8 cellular contexts compared by ENCODE assay signal in the genomic region with DNA sequence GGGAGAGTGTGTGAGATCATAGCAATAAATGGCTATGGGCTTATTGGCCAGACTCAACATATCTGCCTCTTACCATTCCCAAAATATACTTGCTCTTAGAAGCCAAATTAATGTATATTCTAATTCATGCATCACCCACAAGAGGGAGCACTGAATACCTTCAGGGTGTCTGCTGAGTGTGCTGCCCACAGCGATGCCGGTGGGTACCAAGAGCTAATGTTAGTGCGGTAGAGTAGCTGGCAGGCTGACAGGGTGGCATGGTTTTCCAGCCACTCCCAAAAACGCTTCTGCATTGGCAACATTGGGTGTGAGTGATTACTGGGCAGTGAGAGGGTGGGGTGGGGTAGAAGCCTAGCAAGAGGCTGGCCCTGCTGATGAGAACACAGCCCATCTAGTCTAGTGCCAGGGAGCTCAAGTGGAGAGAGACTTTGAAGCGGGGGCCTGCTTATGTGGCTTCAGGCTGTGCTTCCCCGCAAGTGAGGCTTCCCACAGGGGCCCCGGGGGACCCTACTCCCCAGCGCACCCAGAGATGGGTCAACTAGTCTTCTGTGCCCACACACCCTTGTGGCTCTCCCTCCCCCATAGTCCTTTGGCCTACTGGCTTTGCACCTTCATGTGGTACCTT. TPM values are rescaled to one million over a fixed set of nuclear protein-coding genes. Genes with fewer than 3 reads are reported as not detected.
A peak's percentile ranks its signal among the peaks of the same experiment; 100 is the strongest.
DNase-seq lines count a peak whose midpoint lies in the region; ATAC-seq and TF ChIP-seq lines count a peak whose summit lies in the region.

No MANE protein-coding gene starts in this region.

- no peak overlapping the region for H3K27ac ChIP-seq in BLaER1 treated with 17β-estradiol and CSF1 and Interleukin-3, amounts not matched to agents 10 nM and 100 nM
- no peak overlapping the region for H3K27ac ChIP-seq in GM23248
- H3K27ac ChIP-seq in OCI-LY1 (ENCODE audit: low read depth, low read length, poor library complexity, severe bottlenecking) = no peak overlapping the region
- H3K27ac ChIP-seq in caudate nucleus (ENCODE audit: low read depth, low read length) = no peak overlapping the region

- DNase-seq in GM23248 (peak; percentile 37), fibroblast of villous mesenchyme (ENCODE audit: low read depth) (peak; percentile 7), caudate nucleus (lab: John Stamatoyannopoulos, UW) (no peak)
- no peak for DNase-seq in activated CD8-positive, alpha-beta memory T cell treated with anti-CD3 and anti-CD28 coated beads, Interleukin-2, amount 10 ng/mL, durations not matched to agents 7 days and 5 days
- DNase-seq in activated naive CD4-positive, alpha-beta T cell treated with anti-CD3 and anti-CD28 coated beads, Interleukin-2, amount 10 ng/mL, durations not matched to agents 7 days and 5 days = no peak

- no peaks in the 10 kb centered on the region for H3K36me3 ChIP-seq in BLaER1 treated with 17β-estradiol and CSF1 and Interleukin-3, amounts not matched to agents 10 nM and 100 nM
- H3K36me3 ChIP-seq in GM23248 (ENCODE audit: low read depth) = no peaks in the 10 kb centered on the region
- H3K36me3 ChIP-seq in OCI-LY1 (ENCODE audit: insufficient read depth, low read length) = no peaks in the 10 kb centered on the region

- H3K4me3 Mint-ChIP-seq in activated CD8-positive, alpha-beta memory T cell treated with anti-CD3 and anti-CD28 coated beads, Interleukin-2, amount 10 ng/mL, durations not matched to agents 7 days and 5 days = no peak overlapping the region
- H3K4me3 Mint-ChIP-seq in activated naive CD4-positive, alpha-beta T cell treated with anti-CD3 and anti-CD28 coated beads, Interleukin-2, amount 10 ng/mL, durations not matched to agents 7 days and 5 days = no peak overlapping the region

- H3K9me3 ChIP-seq in BLaER1 treated with 17β-estradiol and CSF1 and Interleukin-3, amounts not matched to agents 10 nM and 100 nM (replicated peaks in 1 of 11) = no peaks in the 10 kb centered on the region
- no peaks in the 10 kb centered on the region for H3K9me3 ChIP-seq in GM23248 (ENCODE audit: low read depth)
- H3K9me3 ChIP-seq in OCI-LY1 (ENCODE audit: low read length) = no peaks in the 10 kb centered on the region

- H3K4me1 Mint-ChIP-seq in activated CD8-positive, alpha-beta memory T cell treated with anti-CD3 and anti-CD28 coated beads, Interleukin-2, amount 10 ng/mL, durations not matched to agents 7 days and 5 days = peaks cover 10% of the 10 kb centered on the region
- H3K4me1 Mint-ChIP-seq in activated naive CD4-positive, alpha-beta T cell treated with anti-CD3 and anti-CD28 coated beads, Interleukin-2, amount 10 ng/mL, durations not matched to agents 7 days and 5 days = no peaks in the 10 kb centered on the region

- CTCF ChIA-PET in activated CD8-positive, alpha-beta memory T cell treated with anti-CD3 and anti-CD28 coated beads, Interleukin-2, amount 10 ng/mL, durations not matched to agents 7 days and 5 days (lab: Charles Lee) = interaction anchor here (0.7 to 1.5 kb wide), 9 partner anchors 9 to 346 kb away, joined by 3 to 5 read pairs (median 4); a partner anchor contains a TSS
- CTCF ChIA-PET in activated naive CD4-positive, alpha-beta T cell treated with anti-CD3 and anti-CD28 coated beads, Interleukin-2, amount 10 ng/mL, durations not matched to agents 7 days and 5 days (lab: Charles Lee) = interaction anchor here (0.7 to 2.7 kb wide), 12 partner anchors 11 to 371 kb away, joined by 3 to 11 read pairs (median 4); a partner anchor contains a TSS

- ATAC-seq in HG02981 (IDR thresholded peaks at IDR 0.05; ENCODE audit: unreplicated experiment) = no peak
- no peak for ATAC-seq in activated CD8-positive, alpha-beta memory T cell treated with anti-CD3 and anti-CD28 coated beads, Interleukin-2, amount 10 ng/mL, durations not matched to agents 7 days and 5 days

- H3K4me2 ChIP-seq in BLaER1 treated with 17β-estradiol and CSF1 and Interleukin-3, amounts not matched to agents 10 nM and 100 nM = peak overlapping the region in 8 of 11 experiments; percentile 8 to 60 (median 40); a peak in 13 of 22 replicates
- H3K4me2 ChIP-seq in GM23248 (ENCODE audit: unreplicated experiment) = no peak overlapping the region
- no peak overlapping the region for H3K4me2 ChIP-seq in OCI-LY1 (ENCODE audit: low read length)

- H4K20me1 ChIP-seq in BLaER1 treated with 17β-estradiol and CSF1 and Interleukin-3, amounts not matched to agents 10 nM and 100 nM = no peaks in the 10 kb centered on the region
- no peaks in the 10 kb centered on the region for H4K20me1 ChIP-seq in GM23248 (ENCODE audit: insufficient read depth)
- no peaks in the 10 kb centered on the region for H4K20me1 ChIP-seq in OCI-LY1 (ENCODE audit: insufficient read depth, low read length)

- WGBS in GM23248 (ENCODE audit: low coverage in 1 of 2, low lambda C conversion rate in 2 of 2, missing lambda C conversion rate in 2 of 2), 2 experiments = 73 to 76% methylated on average over 7 to 8 of the region's 8 CpGs

- H3K4me1 ChIP-seq in BLaER1 treated with 17β-estradiol and CSF1 and Interleukin-3, amounts not matched to agents 10 nM and 100 nM = peaks cover 0 to 12% (median 9%) of the 10 kb centered on the region in 10 experiments; a peak in 11 of 20 replicates
- H3K4me1 ChIP-seq in GM23248 (ENCODE audit: insufficient read depth) = no peaks in the 10 kb centered on the region
- H3K4me1 ChIP-seq in OCI-LY1 (ENCODE audit: insufficient read depth, low read length, severe bottlenecking) = no peaks in the 10 kb centered on the region

- H3K36me3 Mint-ChIP-seq in activated CD8-positive, alpha-beta memory T cell treated with anti-CD3 and anti-CD28 coated beads, Interleukin-2, amount 10 ng/mL, durations not matched to agents 7 days and 5 days = no peaks in the 10 kb centered on the region
- no peaks in the 10 kb centered on the region for H3K36me3 Mint-ChIP-seq in activated naive CD4-positive, alpha-beta T cell treated with anti-CD3 and anti-CD28 coated beads, Interleukin-2, amount 10 ng/mL, durations not matched to agents 7 days and 5 days

- no peaks in the 10 kb centered on the region for H3K9me2 ChIP-seq in GM23248 (ENCODE audit: insufficient read depth)
- H3K9me2 ChIP-seq in OCI-LY1 (ENCODE audit: low read depth, low read length) = no peaks in the 10 kb centered on the region

- H3K4me3 ChIP-seq in BLaER1 treated with 17β-estradiol and CSF1 and Interleukin-3, amounts not matched to agents 10 nM and 100 nM = no peak overlapping the region
- H3K4me3 ChIP-seq in GM23248 = no peak overlapping the region
- no peak overlapping the region for H3K4me3 ChIP-seq in OCI-LY1 (ENCODE audit: low read depth, low read length, poor library complexity, severe bottlenecking)
- no peak overlapping the region for H3K4me3 ChIP-seq in fibroblast of villous mesenchyme (ENCODE audit: low read depth, low read length)

- H3F3A ChIP-seq in GM23248 (ENCODE audit: insufficient read depth) (no peaks in the 10 kb centered on the region), OCI-LY1 (ENCODE audit: insufficient read depth, low read length) (no peaks in the 10 kb centered on the region)

- H3K9me3 Mint-ChIP-seq in activated CD8-positive, alpha-beta memory T cell treated with anti-CD3 and anti-CD28 coated beads, Interleukin-2, amount 10 ng/mL, durations not matched to agents 7 days and 5 days (ENCODE audit: low read depth) = no peaks in the 10 kb centered on the region
- H3K9me3 Mint-ChIP-seq in activated naive CD4-positive, alpha-beta T cell treated with anti-CD3 and anti-CD28 coated beads, Interleukin-2, amount 10 ng/mL, durations not matched to agents 7 days and 5 days = no peaks in the 10 kb centered on the region

- no peaks in the 10 kb centered on the region for H3K27me3 ChIP-seq in BLaER1 treated with 17β-estradiol and CSF1 and Interleukin-3, amounts not matched to agents 10 nM and 100 nM
- H3K27me3 ChIP-seq in GM23248 (replicated peaks; ENCODE audit: insufficient read depth) = no peaks in the 10 kb centered on the region
- no peaks in the 10 kb centered on the region for H3K27me3 ChIP-seq in OCI-LY1 (ENCODE audit: insufficient read depth, low read length)

- TF ChIP-seq CTCF in OCI-LY1 (IDR thresholded peaks at IDR 0.05; ENCODE audit: low read length) (peak; percentile 64), fibroblast of villous mesenchyme (IDR thresholded peaks at IDR 0.05; ENCODE audit: insufficient read depth, low read depth, low read length) (peak; percentile 42)

- H3K79me2 ChIP-seq in GM23248 (ENCODE audit: insufficient read depth) (no peaks in the 10 kb centered on the region), OCI-LY1 (ENCODE audit: insufficient read depth, low read length) (no peaks in the 10 kb centered on the region)

- in situ Hi-C loops in GM23248 (cut with MboI) = no loop called here

- no peak overlapping the region for H2AFZ ChIP-seq in GM23248
- H2AFZ ChIP-seq in OCI-LY1 (ENCODE audit: low read length) = no peak overlapping the region

- no peak overlapping the region for H3K27ac Mint-ChIP-seq in activated CD8-positive, alpha-beta memory T cell treated with anti-CD3 and anti-CD28 coated beads, Interleukin-2, amount 10 ng/mL, durations not matched to agents 7 days and 5 days
- no peak overlapping the region for H3K27ac Mint-ChIP-seq in activated naive CD4-positive, alpha-beta T cell treated with anti-CD3 and anti-CD28 coated beads, Interleukin-2, amount 10 ng/mL, durations not matched to agents 7 days and 5 days

- H3K9ac ChIP-seq in BLaER1 treated with 17β-estradiol and CSF1 and Interleukin-3, amounts not matched to agents 10 nM and 100 nM = no peak overlapping the region
- H3K9ac ChIP-seq in GM23248 (no peak overlapping the region), OCI-LY1 (ENCODE audit: low read length) (no peak overlapping the region)

- H3K27me3 Mint-ChIP-seq in activated CD8-positive, alpha-beta memory T cell treated with anti-CD3 and anti-CD28 coated beads, Interleukin-2, amount 10 ng/mL, durations not matched to agents 7 days and 5 days = peaks cover 11% of the 10 kb centered on the region
- peaks cover 22% of the 10 kb centered on the region for H3K27me3 Mint-ChIP-seq in activated naive CD4-positive, alpha-beta T cell treated with anti-CD3 and anti-CD28 coated beads, Interleukin-2, amount 10 ng/mL, durations not matched to agents 7 days and 5 days

RNA-seq across cellular contexts. Expression of a gene that starts 9.2 kb away (rescaled TPM):
- not detected in 2 replicates for total RNA-seq in GM23248 (2014; rRNA removed; shearing (Covaris generic))
- polyA plus RNA-seq in GM23248 (2016; fragmentation: Nextera tagmentation; extraction: Ambion mirVana) = not detected in 2 replicates
- under 0.01 TPM in 1 of 2 replicates, not detected in the other for total RNA-seq in fibroblast of villous mesenchyme
- total RNA-seq in activated CD8-positive, alpha-beta memory T cell treated with anti-CD3 and anti-CD28 coated beads, Interleukin-2, amount 10 ng/mL, durations not matched to agents 7 days and 5 days = under 1 TPM; 0.05 to 0.12 TPM

Comparison
In these comparisons a context has a peak if more than half of its experiments do, and no peak if none do; other contexts are left out.
1. H3K4me2 ChIP-seq: peak in BLaER1 treated with 17β-estradiol and CSF1 and Interleukin-3, amounts not matched to agents 10 nM and 100 nM (8 of 11); none in GM23248 (single experiment) and OCI-LY1 (single experiment).
2. DNase-seq: peak in GM23248 (single experiment) and fibroblast of villous mesenchyme (single experiment); none in activated CD8-positive, alpha-beta memory T cell treated with anti-CD3 and anti-CD28 coated beads, Interleukin-2, amount 10 ng/mL, durations not matched to agents 7 days and 5 days (single experiment), activated naive CD4-positive, alpha-beta T cell treated with anti-CD3 and anti-CD28 coated beads, Interleukin-2, amount 10 ng/mL, durations not matched to agents 7 days and 5 days (single experiment) and caudate nucleus (0 of 61).